Comparison of ENCODE assay signal across 1 cellular context in genomic region chr13:89352384-89352783, GRCh38.
TF ChIP-seq lines count a peak whose summit lies in the region.

No MANE protein-coding gene starts in this region.

TF ChIP-seq in liver, 16 proteins besides CTCF, POLR2A, EP300 and RAD21 (continued from another document):
- TF ChIP-seq ZBTB33 (IDR thresholded peaks at IDR 0.05), result no peak
- peak; percentile 33 to 60 for TF ChIP-seq HNF4A (conservative IDR thresholded peaks at IDR 0.05)
- TF ChIP-seq YY1 (IDR thresholded peaks at IDR 0.05), result peak; percentile 25
